Comparison of ENCODE assay signal across 14 cellular contexts in the genomic region with DNA sequence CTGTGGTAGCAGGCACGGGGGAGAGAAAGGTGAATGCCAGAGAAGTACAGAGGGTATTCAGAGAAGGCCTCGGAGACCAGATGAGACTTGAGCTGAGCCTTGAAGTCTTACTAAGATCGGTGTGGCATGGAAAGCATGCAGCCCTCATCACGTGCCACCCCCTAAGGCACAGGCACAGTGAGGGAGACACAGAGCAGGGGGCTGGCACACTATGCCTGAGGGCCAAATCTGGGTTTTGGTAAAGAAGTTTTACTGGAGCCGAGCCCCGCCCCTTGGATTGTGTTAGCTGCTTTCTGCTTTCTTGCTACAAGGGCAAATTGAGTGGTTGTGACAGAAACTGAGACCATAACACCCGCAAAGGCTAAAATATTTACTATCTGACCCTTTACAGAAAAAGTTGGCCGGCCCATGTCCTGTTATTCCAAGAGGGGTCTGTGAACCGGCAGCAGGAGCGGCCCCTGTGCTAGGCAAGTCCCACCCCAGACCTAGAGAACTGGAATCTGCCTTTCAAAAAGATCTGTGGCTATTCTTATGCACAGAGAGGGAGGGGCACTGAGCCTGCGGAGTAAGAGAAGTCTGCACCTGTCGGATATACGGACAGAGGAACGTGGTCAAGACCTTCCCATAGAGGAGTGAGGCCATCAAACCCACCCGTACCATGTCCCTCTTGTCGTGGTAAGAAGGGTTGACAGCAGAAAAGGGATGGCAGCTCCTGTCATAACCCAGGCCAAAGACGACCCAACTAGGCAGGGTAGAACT.
DNase-seq lines count a peak whose midpoint lies in the region; ATAC-seq and TF ChIP-seq lines count a peak whose summit lies in the region.
"Had no signal": no experiment of that assay in that cellular context is flagged by ENCODE, and none has a peak within 500 bp of the region (broad histone marks: within the 10 kb centered on the region; RNA-seq: fewer than 3 reads in every experiment).

No MANE protein-coding gene starts in this region.

- H2BK5ac ChIP-seq in mesendoderm (ENCODE audit: low read length): no peak overlapping the region

- peaks cover 1% of the 10 kb centered on the region for H3K79me1 ChIP-seq in mesendoderm (ENCODE audit: low read length)

- no peak overlapping the region for H2BK120ac ChIP-seq in mesendoderm (ENCODE audit: low read depth, low read length)

- H3K4me1 ChIP-seq in Loucy (ENCODE audit: insufficient read depth, low read length, poor library complexity, severe bottlenecking) (peaks cover 11% of the 10 kb centered on the region), mesendoderm (ENCODE audit: control insufficient read depth, low read depth, low read length) (no peaks in the 10 kb centered on the region), tibial artery (peaks cover 0 to 70% (median 40%) of the 10 kb centered on the region in 4 donors)

- H3K18ac ChIP-seq in mesendoderm (ENCODE audit: low read length): no peak overlapping the region

- no peak overlapping the region for H3K4me3 ChIP-seq in Loucy (ENCODE audit: low read length, poor library complexity, severe bottlenecking)
- H3K4me3 ChIP-seq in coronary artery: peak overlapping the region; percentile 80
- no peak overlapping the region for H3K4me3 ChIP-seq in mesendoderm (ENCODE audit: low read length)
- peak overlapping the region; percentile 78 to 81 for H3K4me3 ChIP-seq in tibial artery
- H3K4me3 ChIP-seq in MG63: no peak overlapping the region

- no peaks in the 10 kb centered on the region for H4K20me1 ChIP-seq in Loucy (ENCODE audit: insufficient read depth, low read length, poor library complexity, severe bottlenecking)

- no peak overlapping the region for H2AK5ac ChIP-seq in mesendoderm (ENCODE audit: low read length)

- H3K9me3 ChIP-seq in Loucy (ENCODE audit: insufficient read depth, low read depth, low read length) (no peaks in the 10 kb centered on the region), tibial artery (no peaks in the 10 kb centered on the region), MG63 (no peaks in the 10 kb centered on the region)
- H3K9me3 ChIP-seq: Caco-2 had no signal

- H3K56ac ChIP-seq in mesendoderm (ENCODE audit: low read length): peak overlapping the region; percentile 36

- no peak overlapping the region for H3K4ac ChIP-seq in mesendoderm (ENCODE audit: low read depth, low read length)

- no peak overlapping the region for H4K8ac ChIP-seq in mesendoderm (ENCODE audit: low read depth, low read length)

- no peak overlapping the region for H2BK15ac ChIP-seq in mesendoderm (replicated peaks; ENCODE audit: low read depth)

- no peak for ATAC-seq in HG02763 (IDR thresholded peaks at IDR 0.05; ENCODE audit: unreplicated experiment)
- ATAC-seq: activated CD4-positive, CD25-positive, alpha-beta regulatory T cell treated with anti-CD3 and anti-CD28 coated beads, Interleukin-2, amount 50 U/mL, for 24 hours; activated naive CD4-positive, alpha-beta T cell treated with anti-CD3 and anti-CD28 coated beads, Interleukin-2, amount 50 U/mL, for 72 hours had no signal

- no peaks in the 10 kb centered on the region for H3K36me3 ChIP-seq in Loucy (ENCODE audit: insufficient read depth, low read length)
- no peaks in the 10 kb centered on the region for H3K36me3 ChIP-seq in mesendoderm (ENCODE audit: control insufficient read depth, insufficient read depth, low read length)
- H3K36me3 ChIP-seq in tibial artery: peaks cover 0 to 13% (median 11%) of the 10 kb centered on the region in 3 donors
- no peaks in the 10 kb centered on the region for H3K36me3 ChIP-seq in MG63

- H3K27ac ChIP-seq in coronary artery (peak overlapping the region; percentile 75 to 98), mesendoderm (ENCODE audit: low read depth, low read length) (no peak overlapping the region), tibial artery (peak overlapping the region; percentile 48 to 91)

- DNase-seq in coronary artery (ENCODE audit: low spot score): no peak
- DNase-seq in mesendoderm: no peak
- no peak for DNase-seq in tibial artery
- DNase-seq in GM20000 (ENCODE audit: low spot score): no peak
- DNase-seq in MG63: no peak
- DNase-seq: activated CD8-positive, alpha-beta memory T cell treated with anti-CD3 and anti-CD28 coated beads for 24 hours; Caco-2; NCI-H524 treated with DMSO at 0.1 percent for 48 hours; occipital lobe; stimulated activated CD4-positive, alpha-beta T cell treated with anti-CD3 and anti-CD28 coated beads, Interleukin-1b, Interleukin-23, amount 100 ng/mL, for 48 hours had no signal

- intact Hi-C loops in tibial artery (cut with DNase I; ENCODE audit: low total_unique reads): loop anchor here (5.0 to 10.0 kb wide), 2 partner anchors 78 to 126 kb away; no protein-coding TSS in a partner anchor

- H3K4me2 ChIP-seq in Loucy (ENCODE audit: low read depth, low read length, poor library complexity, severe bottlenecking) (peak overlapping the region; percentile 1), mesendoderm (ENCODE audit: low read length) (no peak overlapping the region)

- WGBS in mesendoderm (ENCODE audit: extremely low coverage, insufficient coverage, low lambda C conversion rate): no CpG with 5 or more reads among the region's 17 CpGs

- no peak for TF ChIP-seq CTCF in Loucy (conservative IDR thresholded peaks at IDR 0.05; ENCODE audit: low read length)
- no peak for TF ChIP-seq CTCF in coronary artery (IDR thresholded peaks at IDR 0.05)
- TF ChIP-seq CTCF in tibial artery (IDR thresholded peaks at IDR 0.05): no peak
- TF ChIP-seq CTCF in GM20000 (IDR thresholded peaks at IDR 0.05; ENCODE audit: extremely low read depth, missing control alignments): no peak

- H3K79me2 ChIP-seq in Loucy (ENCODE audit: insufficient read depth, low read length) (peaks cover 5% of the 10 kb centered on the region; the same call in 1 of the 2 replicates), mesendoderm (ENCODE audit: control insufficient read depth, insufficient read depth, low read length) (no peaks in the 10 kb centered on the region)

- peaks cover 11% of the 10 kb centered on the region; the same call in 1 of the 2 replicates for H3F3A ChIP-seq in Loucy (ENCODE audit: low read depth)

- no peak overlapping the region for H3K23ac ChIP-seq in mesendoderm (ENCODE audit: low read length)

- no peaks in the 10 kb centered on the region for H3K9me2 ChIP-seq in Loucy (replicated peaks; ENCODE audit: low read depth, low read length)

- H3K9ac ChIP-seq in Loucy (ENCODE audit: low read depth, low read length, poor library complexity, severe bottlenecking) (no peak overlapping the region), mesendoderm (ENCODE audit: low read length) (no peak overlapping the region)

- H3K27me3 ChIP-seq in Loucy (ENCODE audit: insufficient read depth, low read length, poor library complexity, severe bottlenecking) (no peaks in the 10 kb centered on the region), mesendoderm (ENCODE audit: insufficient read depth, low read length, poor library complexity) (no peaks in the 10 kb centered on the region), tibial artery (no peaks in the 10 kb centered on the region), MG63 (no peaks in the 10 kb centered on the region)

- no peak overlapping the region for H2AFZ ChIP-seq in Loucy (ENCODE audit: low read length)

- H4K5ac ChIP-seq in mesendoderm (ENCODE audit: low read length): no peak overlapping the region

Comparison
In these comparisons a context has a peak if more than half of its experiments do, and no peak if none do; other contexts are left out.
1. H3K4me3 ChIP-seq: peak in coronary artery (single experiment) and tibial artery (2 of 2); none in Loucy (single experiment), mesendoderm (single experiment) and MG63 (single experiment).